ENCODE assay signal across 11 cellular contexts in the genomic region with DNA sequence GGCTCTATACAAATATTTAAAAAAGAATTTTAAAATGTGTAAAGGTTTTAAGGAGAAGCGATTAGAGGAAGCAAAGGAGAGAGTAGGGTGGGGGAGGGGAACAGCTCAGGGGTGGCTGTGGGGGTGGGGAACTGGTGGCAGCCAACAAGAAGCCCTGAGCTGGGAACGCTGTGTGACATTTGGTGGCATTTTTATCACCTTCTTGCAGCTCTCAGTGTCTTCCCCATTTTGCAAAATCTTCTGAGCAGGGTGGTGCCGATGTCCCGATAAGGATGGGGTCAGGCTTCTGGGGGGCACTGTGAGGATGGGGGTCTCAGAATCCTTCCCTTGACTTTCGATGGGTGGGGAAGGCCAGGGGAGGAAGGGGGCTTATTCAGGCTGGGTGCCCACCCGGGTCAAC. TPM values are rescaled to one million over a fixed set of nuclear protein-coding genes. Genes with fewer than 3 reads are reported as not detected.
"Had no signal": no experiment of that assay in that cellular context is flagged by ENCODE, and none has a peak within 500 bp of the region (broad histone marks: within the 10 kb centered on the region; RNA-seq: fewer than 3 reads in every experiment).

No MANE protein-coding gene starts in this region.

RNA-seq across cellular contexts. Expression of gene ADGRE2, which starts 5.3 kb away (rescaled TPM):
- total RNA-seq: pulmonary artery endothelial cell had no signal

RNA-seq across cellular contexts. Expression of gene OR7A5, which starts 51.4 kb away (rescaled TPM):
- total RNA-seq: activated CD4-positive, alpha-beta T cell treated with anti-CD3 and anti-CD28 coated beads for 36 hours; bronchial epithelial cell; esophagus mucosa; gastrocnemius medialis; kidney; left lobe of liver; mucosa of descending colon; pancreas; pulmonary artery endothelial cell; smooth muscle cell; WTC11 had no signal

RNA-seq across cellular contexts. Expression of gene OR7C1, which starts 51.4 kb away (rescaled TPM):
- total RNA-seq: activated CD4-positive, alpha-beta T cell treated with anti-CD3 and anti-CD28 coated beads for 36 hours; bronchial epithelial cell; esophagus mucosa; left lobe of liver; mucosa of descending colon; pulmonary artery endothelial cell; smooth muscle cell; WTC11 had no signal
